ENCODE assay signal across 14 cellular contexts in the genomic region with DNA sequence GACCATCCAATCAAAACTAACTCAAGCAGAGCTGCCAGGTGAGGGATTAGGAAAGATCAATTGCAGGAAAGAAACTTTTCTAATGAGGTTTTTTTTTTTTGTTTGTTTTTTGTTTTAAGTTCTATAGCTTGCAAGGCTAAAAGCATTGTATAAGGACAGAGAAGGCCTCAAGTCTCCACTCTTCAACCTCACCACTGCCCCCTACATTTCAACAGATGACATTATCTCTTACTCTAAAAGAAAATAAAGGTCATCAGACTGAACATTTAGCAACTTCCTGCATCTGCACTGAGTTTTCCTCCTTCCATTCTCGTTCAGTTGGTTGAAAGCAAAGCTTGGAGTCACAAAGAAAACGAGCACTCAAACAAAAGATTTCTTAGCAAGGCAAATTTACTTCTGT. TPM values are rescaled to one million over a fixed set of nuclear protein-coding genes. Genes with fewer than 3 reads are reported as not detected.
A peak's percentile ranks its signal among the peaks of the same experiment; 100 is the strongest.
DNase-seq lines count a peak whose midpoint lies in the region; ATAC-seq and TF ChIP-seq lines count a peak whose summit lies in the region.
"Had no signal": no experiment of that assay in that cellular context is flagged by ENCODE, and none has a peak within 500 bp of the region (broad histone marks: within the 10 kb centered on the region; RNA-seq: fewer than 3 reads in every experiment).

No MANE protein-coding gene starts in this region.

- no peaks in the 10 kb centered on the region for H3K4me1 Mint-ChIP-seq in GM23338
- no peaks in the 10 kb centered on the region for H3K4me1 Mint-ChIP-seq in effector memory CD8-positive, alpha-beta T cell (ENCODE audit: low read depth in 2 of 2)
- H3K4me1 Mint-ChIP-seq: CD14-positive monocyte had no signal

- H3K27me3 Mint-ChIP-seq in GM23338 (ENCODE audit: insufficient read depth, low read depth, poor library complexity), result peaks cover 6% of the 10 kb centered on the region
- peaks cover 48 to 49% of the 10 kb centered on the region in 2 donors for H3K27me3 Mint-ChIP-seq in effector memory CD8-positive, alpha-beta T cell

- intact Hi-C loops in Panc1 (cut with micrococcal nuclease; ENCODE audit: unreplicated experiment), result no loop called here

- H3K36me3 ChIP-seq in GM23338 (ENCODE audit: insufficient read depth), result peaks cover 2% of the 10 kb centered on the region; the same call in 1 of the 2 replicates
- no peaks in the 10 kb centered on the region for H3K36me3 ChIP-seq in Panc1 (ENCODE audit: control insufficient read depth, insufficient read depth, low read length)
- H3K36me3 ChIP-seq: cardiac muscle cell, MG63, right atrium auricular region had no signal

- CTCF ChIA-PET in Panc1 (lab: Charles Lee), result no interaction called here

- H3K4me2 ChIP-seq in GM23338, result no peak overlapping the region

- no peaks in the 10 kb centered on the region for H3K79me2 ChIP-seq in GM23338 (replicated peaks; ENCODE audit: insufficient read depth)

- TF ChIP-seq CTCF in C4-2B (conservative IDR thresholded peaks at IDR 0.05), result peak; percentile 40
- peak; percentile 51 to 54 for TF ChIP-seq CTCF in GM23338 (conservative IDR thresholded peaks at IDR 0.05; ENCODE audit: low read depth in 2 of 2)
- TF ChIP-seq CTCF in Panc1 (IDR thresholded peaks at IDR 0.05), result peak; percentile 19; the same call in 1 of the 2 replicates
- TF ChIP-seq CTCF in fibroblast of villous mesenchyme (IDR thresholded peaks at IDR 0.05; ENCODE audit: insufficient read depth, low read depth, low read length), result peak; percentile 46

- no peak overlapping the region for H3K27ac Mint-ChIP-seq in GM23338
- H3K27ac Mint-ChIP-seq in effector memory CD8-positive, alpha-beta T cell, result no peak overlapping the region
- H3K27ac Mint-ChIP-seq: activated T-cell treated with anti-CD3 and anti-CD28 coated beads, Interleukin-2, amount 50 U/mL, for 24 hours had no signal

- H3F3A ChIP-seq in GM23338 (replicated peaks; ENCODE audit: low read depth), result no peaks in the 10 kb centered on the region

- 0 out of 2 replicates have a peak overlapping the region, but pooled peaks have one; percentile 7 for H2AFZ ChIP-seq in GM23338

- H3K27ac ChIP-seq in C4-2B (no peak overlapping the region), GM23338 (ENCODE audit: low read depth) (no peak overlapping the region), Panc1 (ENCODE audit: low read length) (no peak overlapping the region)
- H3K27ac ChIP-seq: cardiac muscle cell, right atrium auricular region had no signal

- ATAC-seq in GM23338 (peak; percentile 24; the same call in 1 of the 3 replicates), Panc1 (no peak), HG03520 (IDR thresholded peaks at IDR 0.05; ENCODE audit: unreplicated experiment) (no peak)
- no peak for ATAC-seq in effector memory CD8-positive, alpha-beta T cell (replicated peaks)

- H3K4me1 ChIP-seq in GM23338 (ENCODE audit: insufficient read depth) (no peaks in the 10 kb centered on the region), Panc1 (ENCODE audit: control insufficient read depth, insufficient read depth, low read length) (no peaks in the 10 kb centered on the region)
- H3K4me1 ChIP-seq: right atrium auricular region had no signal

- BruUV-seq in Panc1 (replicated peaks; lab: Mats Ljungman, UMichigan), result no TSS peak

- H3K9me3 ChIP-seq in Panc1 (ENCODE audit: control insufficient read depth, insufficient read depth, low read depth, low read length), result no peaks in the 10 kb centered on the region
- H3K9me3 ChIP-seq: MG63, right atrium auricular region had no signal

- peaks cover 17% of the 10 kb centered on the region; the same call in 2 of the 3 replicates for H3K36me3 Mint-ChIP-seq in GM23338 (ENCODE audit: low read depth)
- H3K36me3 Mint-ChIP-seq in effector memory CD8-positive, alpha-beta T cell (ENCODE audit: insufficient read depth), result peaks cover 5% of the 10 kb centered on the region
- H3K36me3 Mint-ChIP-seq: CD14-positive monocyte had no signal

- H3K27me3 ChIP-seq in GM23338 (ENCODE audit: insufficient read depth) (no peaks in the 10 kb centered on the region), Panc1 (ENCODE audit: control insufficient read depth, insufficient read depth, low read length) (no peaks in the 10 kb centered on the region; the same call in 1 of the 2 replicates)
- H3K27me3 ChIP-seq: cardiac muscle cell, right atrium auricular region had no signal

- no peaks in the 10 kb centered on the region for H4K20me1 ChIP-seq in GM23338 (replicated peaks; ENCODE audit: insufficient read depth)

- no peaks in the 10 kb centered on the region for H3K9me2 ChIP-seq in GM23338 (ENCODE audit: insufficient read depth)

- H3K9me3 Mint-ChIP-seq in GM23338, result peaks cover 26% of the 10 kb centered on the region
- no peaks in the 10 kb centered on the region for H3K9me3 Mint-ChIP-seq in effector memory CD8-positive, alpha-beta T cell
- H3K9me3 Mint-ChIP-seq: activated T-cell treated with anti-CD3 and anti-CD28 coated beads, Interleukin-2, amount 50 U/mL, for 24 hours had no signal

- peak; percentile 63 for DNase-seq in GM23338 (ENCODE audit: low spot score)
- no peak for DNase-seq in Panc1 (ENCODE audit: low read depth, low spot score)
- DNase-seq in fibroblast of villous mesenchyme (ENCODE audit: low read depth), result peak; percentile 35
- DNase-seq in activated T-cell treated with anti-CD3 and anti-CD28 coated beads for 4 hours, result no peak
- no peak for DNase-seq in UCSD-AML1 (lab: John Stamatoyannopoulos, UW; ENCODE audit: unreplicated experiment)
- no peak for DNase-seq in effector memory CD8-positive, alpha-beta T cell
- DNase-seq: activated T-cell treated with anti-CD3 and anti-CD28 coated beads, Interleukin-2, amount 50 U/mL, for 24 hours; mesenchymal stem cell; MG63 had no signal

- no peak overlapping the region for H3K4me3 Mint-ChIP-seq in GM23338
- H3K4me3 Mint-ChIP-seq in effector memory CD8-positive, alpha-beta T cell, result no peak overlapping the region
- H3K4me3 Mint-ChIP-seq: activated T-cell treated with anti-CD3 and anti-CD28 coated beads, Interleukin-2, amount 50 U/mL, for 24 hours; CD14-positive monocyte had no signal

- in situ Hi-C loops in Panc1 (cut with HindIII; ENCODE audit: low pct_unique_long_range_greater_than_20kb, low sequenced_read_pairs), result no loop called here

- POLR2A ChIA-PET in Panc1 (lab: Charles Lee), result no interaction called here

- H3K4me3 ChIP-seq in GM23338 (no peak overlapping the region), Panc1 (ENCODE audit: low read depth in 2 of 2, low read length in 2 of 2) (no peak overlapping the region), fibroblast of villous mesenchyme (ENCODE audit: low read depth, low read length) (no peak overlapping the region)
- H3K4me3 ChIP-seq: cardiac muscle cell, MG63, right atrium auricular region had no signal

TF ChIP-seq in GM23338, 12 proteins besides CTCF, POLR2A, EP300 and RAD21 (continues in another document):
- TF ChIP-seq ZNF114 (CRISPR knock-in tag; IDR thresholded peaks at IDR 0.05) (no peak), NANOG (IDR thresholded peaks at IDR 0.05; ENCODE audit: borderline replicate concordance) (no peak), CREB1 (CRISPR knock-in tag; IDR thresholded peaks at IDR 0.05; ENCODE audit: low read depth) (no peak), REST (IDR thresholded peaks at IDR 0.05; ENCODE audit: unreplicated experiment) (no peak), EZH2 (IDR thresholded peaks at IDR 0.05; ENCODE audit: low read depth, unreplicated experiment) (no peak), JUNB (IDR thresholded peaks at IDR 0.05; ENCODE audit: unreplicated experiment) (no peak)

RNA-seq across cellular contexts. Expression of gene EXOC4, which starts 45.2 kb away (rescaled TPM):
- total RNA-seq in GM23338 (2014; rRNA removed; shearing (Covaris generic)), result 44.6 and 52.7 TPM in 2 replicates
- 24.3 and 37.5 TPM in 2 replicates for polyA plus RNA-seq in GM23338 (2016; fragmentation: Nextera tagmentation; extraction: Ambion mirVana)
- 71.0 TPM for total RNA-seq in Panc1 (2021; ENCODE audit: unreplicated experiment)
- 39.3 TPM for polyA plus RNA-seq in Panc1 (2012; ENCODE audit: insufficient read length)
- total RNA-seq in fibroblast of villous mesenchyme, result 89.9 and 106 TPM in 2 replicates

Comparison
In these comparisons a context has a peak if more than half of its experiments do, and no peak if none do; other contexts are left out.
1. DNase-seq: peak in GM23338 (single experiment) and fibroblast of villous mesenchyme (single experiment); none in Panc1 (single experiment), activated T-cell treated with anti-CD3 and anti-CD28 coated beads for 4 hours (single experiment), UCSD-AML1 (single experiment) and effector memory CD8-positive, alpha-beta T cell (0 of 3).
2. Peak in every context shown above with its lines, with median percentiles within 50 percentile points of each other: CTCF ChIP-seq.